ENCODE assay signal across 8 cellular contexts in genomic region chr12:102095677-102096263, GRCh38. TPM values are rescaled to one million over a fixed set of nuclear protein-coding genes. Genes with fewer than 3 reads are reported as not detected.
A peak's percentile ranks its signal among the peaks of the same experiment; 100 is the strongest.
DNase-seq lines count a peak whose midpoint lies in the region; ATAC-seq and TF ChIP-seq lines count a peak whose summit lies in the region.

No MANE protein-coding gene starts in this region.

- H3K36me3 ChIP-seq in Caco-2 (ENCODE audit: control insufficient read depth, insufficient read depth, low read length) (peaks cover 1% of the 10 kb centered on the region; the same call in 1 of the 2 replicates), brain microvascular endothelial cell (replicated peaks) (peaks cover 3% of the 10 kb centered on the region)

- no TSS peak for BruUV-seq in Caco-2 (replicated peaks; lab: Mats Ljungman, UMichigan)

- intact Hi-C loops in Caco-2 (cut with micrococcal nuclease; ENCODE audit: unreplicated experiment), result loop anchor here (1.0 to 5.0 kb wide), 3 partner anchors 155 to 674 kb away; no protein-coding TSS in a partner anchor

- H3K4me3 Mint-ChIP-seq in Caco-2 (ENCODE audit: unreplicated experiment), result no peak overlapping the region

- TF ChIP-seq CTCF in Caco-2 (IDR thresholded peaks at IDR 0.05; ENCODE audit: insufficient read depth in 1 of 2, low read depth in 1 of 2, low read length in 1 of 2, severe bottlenecking in 1 of 2, unreplicated experiment in 1 of 2) (peak; percentile 44 to 50), GM20000 (IDR thresholded peaks at IDR 0.05; ENCODE audit: extremely low read depth, missing control alignments) (peak; percentile 26), brain microvascular endothelial cell (IDR thresholded peaks at IDR 0.05; ENCODE audit: low read depth, low read length, missing control alignments) (peak; percentile 58)

- H3K36me3 Mint-ChIP-seq in Caco-2 (ENCODE audit: insufficient read depth, unreplicated experiment), result peaks cover 19% of the 10 kb centered on the region

- ATAC-seq in HG03159 (IDR thresholded peaks at IDR 0.05; ENCODE audit: unreplicated experiment), result no peak

- H3K4me3 ChIP-seq in Caco-2 (ENCODE audit: low read depth, low read length), result no peak overlapping the region
- H3K4me3 ChIP-seq in brain microvascular endothelial cell (ENCODE audit: low read depth, low read length), result no peak overlapping the region

- no peaks in the 10 kb centered on the region for H3K9me3 ChIP-seq in Caco-2

- H3K27me3 ChIP-seq in Caco-2 (replicated peaks; ENCODE audit: control insufficient read depth, insufficient read depth, low read length) (no peaks in the 10 kb centered on the region), brain microvascular endothelial cell (replicated peaks) (no peaks in the 10 kb centered on the region)

- H3K27ac Mint-ChIP-seq in Caco-2 (ENCODE audit: unreplicated experiment), result no peak overlapping the region

- no peaks in the 10 kb centered on the region for H3K9me3 Mint-ChIP-seq in Caco-2 (ENCODE audit: unreplicated experiment)

- no peak overlapping the region for H3K27ac ChIP-seq in brain microvascular endothelial cell

- in situ Hi-C loops in brain microvascular endothelial cell (cut with HindIII; ENCODE audit: low pct_ligation_motif_present, low sequenced_read_pairs), result no loop called here

- no peaks in the 10 kb centered on the region for H3K4me1 Mint-ChIP-seq in Caco-2 (ENCODE audit: low read depth, unreplicated experiment)

- CTCF ChIA-PET in Caco-2 (lab: Charles Lee), result interaction anchor here (0.5 kb wide), 1 partner anchor 225 kb away, joined by 3 read pairs; no protein-coding TSS in a partner anchor

- no peaks in the 10 kb centered on the region for H3K4me1 ChIP-seq in Caco-2

- no peaks in the 10 kb centered on the region for H3K27me3 Mint-ChIP-seq in Caco-2 (ENCODE audit: insufficient read depth, unreplicated experiment)

- POLR2A ChIA-PET in Caco-2 (lab: Charles Lee), result no interaction called here

- DNase-seq in Caco-2 (peak in 1 of 2 experiments; percentile 12), GM20000 (ENCODE audit: low spot score) (peak; percentile 21), NCI-H2171 (lab: John Stamatoyannopoulos, UW) (peak; percentile 13), brain microvascular endothelial cell (peak; percentile 41), myocyte (ENCODE audit: low read depth) (peak; percentile 22), UCSD-AML1 (lab: John Stamatoyannopoulos, UW; ENCODE audit: unreplicated experiment) (no peak)
- DNase-seq in effector CD8-positive, alpha-beta T cell (lab: John Stamatoyannopoulos, UW), result no peak

RNA-seq across cellular contexts. Expression of gene NUP37, which starts 24.1 kb away (rescaled TPM):
- total RNA-seq in Caco-2 (2022), result 78.9 and 87.4 TPM in 2 replicates
- total RNA-seq in myocyte, result 18.1 and 31.3 TPM in 2 replicates
- polyA plus RNA-seq in myocyte (2012), result 27.5 TPM

RNA-seq across cellular contexts. Expression of gene PARPBP, which starts 24.2 kb away (rescaled TPM):
- total RNA-seq in Caco-2 (2022) (28.2 and 30.4 TPM in 2 replicates), myocyte (3.2 and 6.2 TPM in 2 replicates)
- polyA plus RNA-seq in myocyte (2012), result 1.8 TPM

RNA-seq across cellular contexts. Expression of gene WASHC3, which starts 34.0 kb away (rescaled TPM):
- 40.4 and 43.2 TPM in 2 replicates for total RNA-seq in Caco-2 (2022)
- total RNA-seq in myocyte, result 67.1 and 72.0 TPM in 2 replicates
- polyA plus RNA-seq in myocyte (2012), result 59.9 TPM

Comparison
In these comparisons a context has a peak if more than half of its experiments do, and no peak if none do; other contexts are left out.
1. DNase-seq: peak in GM20000 (single experiment), NCI-H2171 (single experiment), brain microvascular endothelial cell (single experiment) and myocyte (single experiment); none in UCSD-AML1 (single experiment) and effector CD8-positive, alpha-beta T cell (single experiment).
2. Peak in every context shown above with its lines, with median percentiles within 50 percentile points of each other: CTCF ChIP-seq.